ENCODE assay signal across 12 cellular contexts in genomic region chr17:58530655-58531054, GRCh38. TPM values are rescaled to one million over a fixed set of nuclear protein-coding genes. Genes with fewer than 3 reads are reported as not detected.
DNase-seq lines count a peak whose midpoint lies in the region; ATAC-seq and TF ChIP-seq lines count a peak whose summit lies in the region.
"Had no signal": no experiment of that assay in that cellular context is flagged by ENCODE, and none has a peak within 500 bp of the region (broad histone marks: within the 10 kb centered on the region; RNA-seq: fewer than 3 reads in every experiment).

No MANE protein-coding gene starts in this region.

- TF ChIP-seq CTCF in RWPE1 (conservative IDR thresholded peaks at IDR 0.05; ENCODE audit: low read depth) = no peak
- TF ChIP-seq CTCF in parathyroid adenoma (IDR thresholded peaks at IDR 0.05) = no peak

- H3K79me2 ChIP-seq in parathyroid adenoma = no peaks in the 10 kb centered on the region

- no peak overlapping the region for H3K9ac ChIP-seq in parathyroid adenoma

- H3K9me3 ChIP-seq in parathyroid adenoma (ENCODE audit: control insufficient read depth, low read length) = no peaks in the 10 kb centered on the region

- H3K36me3 Mint-ChIP-seq in activated CD4-positive, alpha-beta T cell treated with anti-CD3 and anti-CD28 coated beads, Interleukin-2, amount 10 ng/mL, durations not matched to agents 7 days and 5 days (ENCODE audit: low read depth) = no peaks in the 10 kb centered on the region
- no peaks in the 10 kb centered on the region for H3K36me3 Mint-ChIP-seq in effector memory CD8-positive, alpha-beta T cell (ENCODE audit: insufficient read depth)

- H3K4me1 ChIP-seq in parathyroid adenoma = peaks cover 14% of the 10 kb centered on the region

- H3K27ac ChIP-seq in RWPE1 = peak overlapping the region; percentile 51
- H3K27ac ChIP-seq in parathyroid adenoma = peak overlapping the region; percentile 49

- ATAC-seq in effector memory CD8-positive, alpha-beta T cell (replicated peaks) = no peak
- ATAC-seq in HG02885 (IDR thresholded peaks at IDR 0.05; ENCODE audit: poor library complexity, unreplicated experiment) = no peak
- no peak for ATAC-seq in GM21737 (IDR thresholded peaks at IDR 0.05; ENCODE audit: unreplicated experiment)
- no peak for ATAC-seq in GM18517 (IDR thresholded peaks at IDR 0.05; ENCODE audit: unreplicated experiment)
- ATAC-seq: esophagus mucosa had no signal

- H3K27me3 ChIP-seq in parathyroid adenoma (ENCODE audit: control insufficient read depth, insufficient read depth, low read length) = no peaks in the 10 kb centered on the region

- H3K4me2 ChIP-seq in parathyroid adenoma (ENCODE audit: low read length) = no peak overlapping the region

- peak overlapping the region; percentile 87 for H2AFZ ChIP-seq in parathyroid adenoma

- H3K4me3 ChIP-seq in parathyroid adenoma (ENCODE audit: low read depth, low read length) = no peak overlapping the region

- no peak overlapping the region for H3K27ac Mint-ChIP-seq in activated CD4-positive, alpha-beta T cell treated with anti-CD3 and anti-CD28 coated beads, Interleukin-2, amount 10 ng/mL, durations not matched to agents 7 days and 5 days
- no peak overlapping the region for H3K27ac Mint-ChIP-seq in effector memory CD8-positive, alpha-beta T cell

- CTCF ChIA-PET in activated CD4-positive, alpha-beta T cell treated with anti-CD3 and anti-CD28 coated beads, Interleukin-2, amount 10 ng/mL, durations not matched to agents 7 days and 5 days (lab: Charles Lee) = interaction anchor here (3.3 kb wide), 2 partner anchors 8 to 11 kb away, joined by 11 to 14 read pairs; no protein-coding TSS in a partner anchor
- CTCF ChIA-PET in RWPE1 (lab: Yijun Ruan, JAX) = no interaction called here

- no peaks in the 10 kb centered on the region for H3K36me3 ChIP-seq in parathyroid adenoma (ENCODE audit: control insufficient read depth, insufficient read depth, low read length)

- H3K4me3 Mint-ChIP-seq in activated CD4-positive, alpha-beta T cell treated with anti-CD3 and anti-CD28 coated beads, Interleukin-2, amount 10 ng/mL, durations not matched to agents 7 days and 5 days = peak overlapping the region; percentile 37
- peak overlapping the region; percentile 63 to 64 for H3K4me3 Mint-ChIP-seq in effector memory CD8-positive, alpha-beta T cell

- H3K4me1 Mint-ChIP-seq in activated CD4-positive, alpha-beta T cell treated with anti-CD3 and anti-CD28 coated beads, Interleukin-2, amount 10 ng/mL, durations not matched to agents 7 days and 5 days = peaks cover 19% of the 10 kb centered on the region
- peaks cover 0 to 11% of the 10 kb centered on the region in 2 donors for H3K4me1 Mint-ChIP-seq in effector memory CD8-positive, alpha-beta T cell (ENCODE audit: low read depth in 2 of 2)

- POLR2A ChIA-PET in activated CD4-positive, alpha-beta T cell treated with anti-CD3 and anti-CD28 coated beads, Interleukin-2, amount 10 ng/mL, durations not matched to agents 7 days and 5 days (lab: Charles Lee) = no interaction called here
- POLR2A ChIA-PET in RWPE1 (lab: Yijun Ruan, JAX; ENCODE audit: low non-redundant PET) = no interaction called here

- H3K9me3 Mint-ChIP-seq in activated CD4-positive, alpha-beta T cell treated with anti-CD3 and anti-CD28 coated beads, Interleukin-2, amount 10 ng/mL, durations not matched to agents 7 days and 5 days = no peaks in the 10 kb centered on the region
- H3K9me3 Mint-ChIP-seq in effector memory CD8-positive, alpha-beta T cell = no peaks in the 10 kb centered on the region

- no peak for DNase-seq in activated CD4-positive, alpha-beta T cell treated with anti-CD3 and anti-CD28 coated beads, Interleukin-2, amount 10 ng/mL, durations not matched to agents 7 days and 5 days
- DNase-seq in activated CD4-positive, alpha-beta T cell treated with anti-CD3 and anti-CD28 coated beads, Interleukin-2, amount 50 U/mL, for 1 hour = no peak
- DNase-seq in RWPE1 (ENCODE audit: low spot score) = no peak
- no peak for DNase-seq in effector memory CD8-positive, alpha-beta T cell
- DNase-seq: NCI-H1436, NCI-H510A treated with DMSO at 0.1 percent for 48 hours had no signal

- peaks cover 37% of the 10 kb centered on the region for H3K27me3 Mint-ChIP-seq in activated CD4-positive, alpha-beta T cell treated with anti-CD3 and anti-CD28 coated beads, Interleukin-2, amount 10 ng/mL, durations not matched to agents 7 days and 5 days
- H3K27me3 Mint-ChIP-seq in effector memory CD8-positive, alpha-beta T cell = peaks cover 9 to 42% of the 10 kb centered on the region in 2 donors

RNA-seq across cellular contexts. Expression of gene MTMR4, which starts 16.2 kb away (rescaled TPM):
- 10 to 100 TPM; 48.9 to 55.9 TPM for total RNA-seq in activated CD4-positive, alpha-beta T cell treated with anti-CD3 and anti-CD28 coated beads, Interleukin-2, amount 10 ng/mL, durations not matched to agents 7 days and 5 days

RNA-seq across cellular contexts. Expression of gene HSF5, which starts 42.4 kb away (rescaled TPM):
- under 1 TPM; 0.77 to 0.89 TPM for total RNA-seq in activated CD4-positive, alpha-beta T cell treated with anti-CD3 and anti-CD28 coated beads, Interleukin-2, amount 10 ng/mL, durations not matched to agents 7 days and 5 days
- total RNA-seq: bronchial epithelial cell, esophagus mucosa had no signal
